In genomic region chr22:20702175-20702545, GRCh38 we compare ENCODE assay signal across 8 cellular contexts.
DNase-seq lines count a peak whose midpoint lies in the region; ATAC-seq and TF ChIP-seq lines count a peak whose summit lies in the region.
"Not testable (repeated sequence)": the region's sequence is repeated elsewhere in the genome, so short reads cannot be mapped to it uniquely, and the experiment has no call there.

No MANE protein-coding gene starts in this region.

- TF ChIP-seq CTCF in astrocyte of the spinal cord (IDR thresholded peaks at IDR 0.05; ENCODE audit: low read depth, low read length); heart left ventricle (IDR thresholded peaks at IDR 0.05); nephron progenitor cell (IDR thresholded peaks at IDR 0.05): not testable (repeated sequence)

- not testable (repeated sequence) for H3K9me3 Mint-ChIP-seq in T-helper 1 cell treated with Interleukin-12 subunit alpha and Interleukin-12 subunit beta and Interleukin-4 antibody, amounts not matched to agents 30 μg/mL and 1 μg/mL, for 36 hours; nephron progenitor cell

- in situ Hi-C loops in astrocyte of the spinal cord (cut with HindIII; ENCODE audit: low sequenced_read_pairs): not testable (repeated sequence)

- not testable (repeated sequence) for H3K36me3 Mint-ChIP-seq in T-helper 1 cell treated with Interleukin-12 subunit alpha and Interleukin-12 subunit beta and Interleukin-4 antibody, amounts not matched to agents 30 μg/mL and 1 μg/mL, for 36 hours (ENCODE audit: low read depth); nephron progenitor cell (ENCODE audit: low read depth)

- not testable (repeated sequence) for H3K27me3 ChIP-seq in heart left ventricle; thymus (ENCODE audit: control insufficient read depth, insufficient read depth)

- H3K27me3 Mint-ChIP-seq in T-helper 1 cell treated with Interleukin-12 subunit alpha and Interleukin-12 subunit beta and Interleukin-4 antibody, amounts not matched to agents 30 μg/mL and 1 μg/mL, for 36 hours (ENCODE audit: low read depth): peaks cover 16% of the 10 kb centered on the region
- H3K27me3 Mint-ChIP-seq in nephron progenitor cell (ENCODE audit: low read depth, poor library complexity): peaks cover 61% of the 10 kb centered on the region

- peak overlapping the region; percentile 53 for H3K4me3 ChIP-seq in astrocyte of the spinal cord (ENCODE audit: low read depth, low read length)
- peak overlapping the region; percentile 41 to 85 (median 64) for H3K4me3 ChIP-seq in heart left ventricle
- peak overlapping the region; percentile 55 for H3K4me3 ChIP-seq in thymus (ENCODE audit: low read length)

- H3K4me1 ChIP-seq in heart left ventricle: peaks cover 0 to 12% (median 5%) of the 10 kb centered on the region in 12 donors
- H3K4me1 ChIP-seq in thymus (ENCODE audit: control insufficient read depth, insufficient read depth, low read length): not testable (repeated sequence)

- peak overlapping the region; percentile 98 for H3K27ac Mint-ChIP-seq in T-helper 1 cell treated with Interleukin-12 subunit alpha and Interleukin-12 subunit beta and Interleukin-4 antibody, amounts not matched to agents 30 μg/mL and 1 μg/mL, for 36 hours
- not testable (repeated sequence) for H3K27ac Mint-ChIP-seq in nephron progenitor cell

- ATAC-seq in GM18498 (IDR thresholded peaks at IDR 0.05; ENCODE audit: unreplicated experiment) (peak; percentile 19), GM21825 (IDR thresholded peaks at IDR 0.05; ENCODE audit: unreplicated experiment) (peak; percentile 14), HG03342 (IDR thresholded peaks at IDR 0.05; ENCODE audit: unreplicated experiment) (peak; percentile 18), heart left ventricle (peak in 1 of 4 donors; percentile 4)

- TF ChIP-seq POLR2A in heart left ventricle (IDR thresholded peaks at IDR 0.05): not testable (repeated sequence)

- not testable (repeated sequence) for H3K9me3 ChIP-seq in heart left ventricle; thymus (ENCODE audit: control insufficient read depth)

- intact Hi-C loops in heart left ventricle (cut with DNase I): loop anchor here in 2 of 10 donors (10.0 kb wide), 2 partner anchors 197 to 277 kb away; partner anchors contain the start of gene MED15 (in 1 of the 2)

- H3K27ac ChIP-seq in heart left ventricle (peak overlapping the region in 6 of 12 donors; percentile 39 to 67 (median 49)), thymus (ENCODE audit: low read depth) (peak overlapping the region; percentile 86)

- H3K4me1 Mint-ChIP-seq in T-helper 1 cell treated with Interleukin-12 subunit alpha and Interleukin-12 subunit beta and Interleukin-4 antibody, amounts not matched to agents 30 μg/mL and 1 μg/mL, for 36 hours (ENCODE audit: low read depth): peaks cover 10% of the 10 kb centered on the region
- peaks cover 16% of the 10 kb centered on the region for H3K4me1 Mint-ChIP-seq in nephron progenitor cell

- 1% methylated on average over 23 to 30 of the region's 35 CpGs; no CpG with 5 or more reads in 2 of the 4 donors for WGBS in heart left ventricle, 4 donors
- WGBS in thymus: 0% methylated on average over 24 of the region's 35 CpGs

- peak overlapping the region; percentile 91 for H3K4me3 Mint-ChIP-seq in T-helper 1 cell treated with Interleukin-12 subunit alpha and Interleukin-12 subunit beta and Interleukin-4 antibody, amounts not matched to agents 30 μg/mL and 1 μg/mL, for 36 hours
- peak overlapping the region; percentile 90 for H3K4me3 Mint-ChIP-seq in nephron progenitor cell

- DNase-seq in astrocyte of the spinal cord (ENCODE audit: low read depth, low spot score); heart left ventricle: not testable (repeated sequence)
- peak; percentile 30 for DNase-seq in nephron progenitor cell

- not testable (repeated sequence) for H3K36me3 ChIP-seq in heart left ventricle; thymus (ENCODE audit: control insufficient read depth, insufficient read depth)
